1 cellular context compared by ENCODE assay signal in genomic region chr7:84379446-84379845, GRCh38.
TF ChIP-seq lines count a peak whose summit lies in the region.

No MANE protein-coding gene starts in this region.

TF ChIP-seq in GM12878, 131 proteins besides CTCF, POLR2A, EP300 and RAD21 (continued from another document and continues in another):
- peak; percentile 29 for TF ChIP-seq BCL3 (IDR thresholded peaks at IDR 0.05; ENCODE audit: borderline replicate concordance, insufficient read depth, low read depth, low read length, poor library complexity, severe bottlenecking)
- TF ChIP-seq EED (IDR thresholded peaks at IDR 0.05; ENCODE audit: low read depth): no peak
- TF ChIP-seq EZH2 (IDR thresholded peaks at IDR 0.05; ENCODE audit: borderline replicate concordance, control insufficient read depth, low read depth, low read length): no peak
- peak; percentile 43 for TF ChIP-seq MTA2 (IDR thresholded peaks at IDR 0.05; ENCODE audit: low read depth)
- no peak for TF ChIP-seq ZNF592 (IDR thresholded peaks at IDR 0.05)
- TF ChIP-seq CEBPZ (IDR thresholded peaks at IDR 0.05; ENCODE audit: low read depth, low read length): no peak
- TF ChIP-seq ZSCAN29 (IDR thresholded peaks at IDR 0.05): no peak
- TF ChIP-seq ZNF217 (IDR thresholded peaks at IDR 0.05): no peak
- no peak for TF ChIP-seq BMI1 (IDR thresholded peaks at IDR 0.05; ENCODE audit: borderline replicate concordance)
- no peak for TF ChIP-seq FOS (IDR thresholded peaks at IDR 0.05; ENCODE audit: borderline replicate concordance, extremely low read depth, insufficient read length)
- 0 out of 2 replicates have a peak, but pooled peaks have one; percentile 26 for TF ChIP-seq FOXM1 (IDR thresholded peaks at IDR 0.05; ENCODE audit: low read depth, low read length)
- no peak for TF ChIP-seq YBX1 (IDR thresholded peaks at IDR 0.05)
- no peak for TF ChIP-seq ZNF687 (IDR thresholded peaks at IDR 0.05)
- no peak for TF ChIP-seq TAF1 (IDR thresholded peaks at IDR 0.05; ENCODE audit: borderline replicate concordance, low read depth, low read length)
- no peak for TF ChIP-seq STAT1 (conservative IDR thresholded peaks at IDR 0.05)
- peak; percentile 51 for TF ChIP-seq MEF2B (IDR thresholded peaks at IDR 0.05; ENCODE audit: partially characterized antibody, poor library complexity, severe bottlenecking)
- TF ChIP-seq NKRF (conservative IDR thresholded peaks at IDR 0.05): no peak
- no peak for TF ChIP-seq CHD1 (IDR thresholded peaks at IDR 0.05; ENCODE audit: low read depth, low read length)
- no peak for TF ChIP-seq ZNF207 (IDR thresholded peaks at IDR 0.05; ENCODE audit: borderline replicate concordance)
- TF ChIP-seq ZBTB33 (IDR thresholded peaks at IDR 0.05): no peak
- no peak for TF ChIP-seq IRF4 (IDR thresholded peaks at IDR 0.05; ENCODE audit: low read depth, low read length)
- TF ChIP-seq RAD51 (IDR thresholded peaks at IDR 0.05): no peak
- TF ChIP-seq STAT3 (IDR thresholded peaks at IDR 0.05; ENCODE audit: low read depth, low read length): no peak
- no peak for TF ChIP-seq ATF3 (IDR thresholded peaks at IDR 0.05; ENCODE audit: borderline replicate concordance, extremely low read depth, low read depth, low read length)
- TF ChIP-seq SUPT20H (IDR thresholded peaks at IDR 0.05; ENCODE audit: borderline replicate concordance, control insufficient read depth, low read depth, low read length): no peak
- TF ChIP-seq POLR2AphosphoS5 (IDR thresholded peaks at IDR 0.05; ENCODE audit: low read length): no peak
- no peak for TF ChIP-seq BCLAF1 (IDR thresholded peaks at IDR 0.05)
- no peak for TF ChIP-seq IRF5 (IDR thresholded peaks at IDR 0.05; ENCODE audit: borderline replicate concordance)
- TF ChIP-seq ZZZ3 (IDR thresholded peaks at IDR 0.05; ENCODE audit: control insufficient read depth, insufficient read length, low read depth): no peak
- TF ChIP-seq MEF2A (IDR thresholded peaks at IDR 0.05; ENCODE audit: insufficient read depth, low read depth, low read length): 0 out of 2 replicates have a peak, but pooled peaks have one; percentile 50
- no peak for TF ChIP-seq USF2 (IDR thresholded peaks at IDR 0.05; ENCODE audit: borderline replicate concordance, low read depth, low read length)
- TF ChIP-seq NFIC (IDR thresholded peaks at IDR 0.05; ENCODE audit: low read depth, low read length): peak; percentile 57; the same call in 1 of the 2 replicates
- TF ChIP-seq RELA (IDR thresholded peaks at IDR 0.05; ENCODE audit: borderline replicate concordance, partially characterized antibody): no peak
